3 cellular contexts compared by ENCODE assay signal in genomic region chr6:117965763-117966162, GRCh38. TPM values are rescaled to one million over a fixed set of nuclear protein-coding genes. Genes with fewer than 3 reads are reported as not detected.
"Had no signal": no experiment of that assay in that cellular context is flagged by ENCODE, and none has a peak within 500 bp of the region (broad histone marks: within the 10 kb centered on the region; RNA-seq: fewer than 3 reads in every experiment).

No MANE protein-coding gene starts in this region.

RNA-seq across cellular contexts. Expression of gene SLC35F1, which starts 58.7 kb away (rescaled TPM):
- total RNA-seq: PC-3, PC-9, T-cell had no signal
